ENCODE assay signal across 8 cellular contexts in genomic region chr6:14066782-14067406, GRCh38. TPM values are rescaled to one million over a fixed set of nuclear protein-coding genes. Genes with fewer than 3 reads are reported as not detected.
DNase-seq lines count a peak whose midpoint lies in the region; ATAC-seq and TF ChIP-seq lines count a peak whose summit lies in the region.

No MANE protein-coding gene starts in this region.

- H3K4me3 Mint-ChIP-seq in T-helper 2 cell treated with Interferon-gamma antibody and Interleukin-4, amounts not matched to agents 5 μg/mL and 100 μg/mL, for 36 hours = peak overlapping the region; percentile 40
- no peak overlapping the region for H3K4me3 Mint-ChIP-seq in nephron progenitor cell

- no peaks in the 10 kb centered on the region for H3K9me3 Mint-ChIP-seq in T-helper 2 cell treated with Interferon-gamma antibody and Interleukin-4, amounts not matched to agents 5 μg/mL and 100 μg/mL, for 36 hours
- H3K9me3 Mint-ChIP-seq in nephron progenitor cell = peaks cover 14% of the 10 kb centered on the region

- H3K36me3 Mint-ChIP-seq in T-helper 2 cell treated with Interferon-gamma antibody and Interleukin-4, amounts not matched to agents 5 μg/mL and 100 μg/mL, for 36 hours (ENCODE audit: low read depth) = no peaks in the 10 kb centered on the region
- no peaks in the 10 kb centered on the region for H3K36me3 Mint-ChIP-seq in nephron progenitor cell (ENCODE audit: low read depth)

- H3K4me3 ChIP-seq in fibroblast of mammary gland (ENCODE audit: control insufficient read depth, low read depth, low read length) = no peak overlapping the region

- DNase-seq in DMS79 treated with DMSO at 0.1 percent for 48 hours (lab: John Stamatoyannopoulos, UW) (peak; percentile 49), H4 (ENCODE audit: low spot score) (peak; percentile 79), NCI-H146 (lab: John Stamatoyannopoulos, UW) (peak; percentile 81), fibroblast of mammary gland (ENCODE audit: low read depth) (peak; percentile 79), nephron progenitor cell (peak; percentile 22)
- no peak for DNase-seq in T-helper 2 cell treated with Interferon-gamma antibody and Interleukin-4, amounts not matched to agents 5 μg/mL and 100 μg/mL, for 36 hours (ENCODE audit: low spot score)
- DNase-seq in stimulated activated CD8-positive, alpha-beta memory T cell treated with anti-CD3 and anti-CD28 coated beads, Interleukin-4, amount 100 ng/mL, for 48 hours = no peak

- no peak overlapping the region for H3K27ac Mint-ChIP-seq in T-helper 2 cell treated with Interferon-gamma antibody and Interleukin-4, amounts not matched to agents 5 μg/mL and 100 μg/mL, for 36 hours
- H3K27ac Mint-ChIP-seq in nephron progenitor cell = no peak overlapping the region

- H3K27me3 Mint-ChIP-seq in T-helper 2 cell treated with Interferon-gamma antibody and Interleukin-4, amounts not matched to agents 5 μg/mL and 100 μg/mL, for 36 hours (ENCODE audit: low read depth) = peaks cover 22% of the 10 kb centered on the region
- H3K27me3 Mint-ChIP-seq in nephron progenitor cell (ENCODE audit: low read depth, poor library complexity) = peaks cover 8% of the 10 kb centered on the region

- TF ChIP-seq POLR2A in GM18505 (IDR thresholded peaks at IDR 0.05; ENCODE audit: borderline replicate concordance, extremely low read depth, insufficient read depth, insufficient read length) = no peak

- peaks cover 15% of the 10 kb centered on the region for H3K4me1 Mint-ChIP-seq in T-helper 2 cell treated with Interferon-gamma antibody and Interleukin-4, amounts not matched to agents 5 μg/mL and 100 μg/mL, for 36 hours (ENCODE audit: low read depth)
- peaks cover 13% of the 10 kb centered on the region for H3K4me1 Mint-ChIP-seq in nephron progenitor cell

- ATAC-seq in GM18505 (IDR thresholded peaks at IDR 0.05; ENCODE audit: unreplicated experiment) = no peak

- peak; percentile 66 for TF ChIP-seq CTCF in fibroblast of mammary gland (conservative IDR thresholded peaks at IDR 0.05; ENCODE audit: control insufficient read depth, insufficient read depth, low read depth, low read length)
- TF ChIP-seq CTCF in nephron progenitor cell (IDR thresholded peaks at IDR 0.05) = peak; percentile 62

RNA-seq across cellular contexts. Expression of gene CD83, which starts 50.7 kb away (rescaled TPM):
- 3.8 and 5.3 TPM in 2 replicates for total RNA-seq in H4 (2014; rRNA removed; shearing (Covaris generic))

Comparison
In these comparisons a context has a peak if more than half of its experiments do, and no peak if none do; other contexts are left out.
1. DNase-seq: peak in DMS79 treated with DMSO at 0.1 percent for 48 hours (single experiment), H4 (single experiment), NCI-H146 (single experiment), fibroblast of mammary gland (single experiment) and nephron progenitor cell (single experiment); none in T-helper 2 cell treated with Interferon-gamma antibody and Interleukin-4, amounts not matched to agents 5 μg/mL and 100 μg/mL, for 36 hours (single experiment) and stimulated activated CD8-positive, alpha-beta memory T cell treated with anti-CD3 and anti-CD28 coated beads, Interleukin-4, amount 100 ng/mL, for 48 hours (single experiment).